9 cellular contexts compared by ENCODE assay signal in the genomic region with DNA sequence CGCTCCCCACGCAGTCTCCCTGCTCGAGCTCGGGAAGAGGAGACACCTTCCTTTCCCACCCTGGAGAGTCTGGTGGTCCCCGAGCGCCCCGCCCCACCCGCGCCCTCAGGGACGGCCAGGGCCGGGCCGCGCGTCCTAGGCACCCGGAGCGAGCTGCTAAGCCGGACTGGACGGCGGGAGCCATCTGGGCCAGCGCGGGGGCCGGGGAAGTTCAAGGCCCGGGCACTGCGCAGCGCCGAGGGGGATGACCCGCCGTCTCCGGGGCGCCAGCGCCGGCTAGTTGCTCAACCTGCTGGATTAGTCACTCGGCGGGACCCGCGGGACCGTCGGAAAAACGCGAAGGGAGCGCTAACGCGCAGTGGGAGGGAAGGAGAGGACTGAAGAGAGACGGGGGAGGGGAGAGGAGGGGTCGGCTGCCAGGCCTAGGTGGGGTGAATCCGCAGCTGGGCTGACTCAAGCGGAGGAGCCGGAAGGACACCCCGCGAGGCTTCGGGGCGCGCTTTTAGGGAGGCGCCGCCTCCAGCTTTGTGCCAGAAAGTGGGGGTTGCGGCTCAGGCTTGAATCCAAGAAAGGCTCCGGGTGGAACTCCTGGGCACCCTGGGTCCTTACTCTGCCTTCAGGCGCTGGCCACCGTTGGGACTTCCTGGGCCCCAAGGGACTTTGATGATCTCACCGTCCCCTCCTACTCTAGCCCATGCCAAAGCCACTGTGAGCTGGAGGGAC.
DNase-seq lines count a peak whose midpoint lies in the region; ATAC-seq and TF ChIP-seq lines count a peak whose summit lies in the region.
"Had no signal": no experiment of that assay in that cellular context is flagged by ENCODE, and none has a peak within 500 bp of the region (broad histone marks: within the 10 kb centered on the region; RNA-seq: fewer than 3 reads in every experiment).

No MANE protein-coding gene starts in this region.

- no peak for TF ChIP-seq CTCF in RWPE2 (IDR thresholded peaks at IDR 0.05; ENCODE audit: poor library complexity, severe bottlenecking)
- TF ChIP-seq CTCF in fibroblast of villous mesenchyme (IDR thresholded peaks at IDR 0.05; ENCODE audit: insufficient read depth, low read depth, low read length): no peak
- no peak for TF ChIP-seq CTCF in GM13977 (IDR thresholded peaks at IDR 0.05; ENCODE audit: extremely low read depth, insufficient read depth, missing control alignments)

- H3K27ac ChIP-seq in RWPE2 (ENCODE audit: poor library complexity, severe bottlenecking): no peak overlapping the region

- H3K4me3 ChIP-seq in RWPE2 (ENCODE audit: severe bottlenecking): no peak overlapping the region
- no peak overlapping the region for H3K4me3 ChIP-seq in fibroblast of villous mesenchyme (ENCODE audit: low read depth, low read length)

- H3K9me3 ChIP-seq in RWPE2 (ENCODE audit: severe bottlenecking): no peaks in the 10 kb centered on the region

- H3K4me3 Mint-ChIP-seq in activated T-helper 1 cell treated with anti-CD3 and anti-CD28 coated beads, Interleukin-12 subunit alpha, Interleukin-12 subunit beta, Interleukin-2, Interleukin-4 antibody, amounts not matched to agents 30 ng/mL and 10 ng/mL and 1 ng/mL, durations not matched to agents 14 hours and 24 hours and 36 hours: no peak overlapping the region

- in situ Hi-C loops in GM13977 (cut with MboI; ENCODE audit: low pct_unique_long_range_greater_than_20kb, low sequenced_read_pairs, unreplicated experiment): no loop called here

- no peaks in the 10 kb centered on the region for H3K9me3 Mint-ChIP-seq in activated T-helper 1 cell treated with anti-CD3 and anti-CD28 coated beads, Interleukin-12 subunit alpha, Interleukin-12 subunit beta, Interleukin-2, Interleukin-4 antibody, amounts not matched to agents 30 ng/mL and 10 ng/mL and 1 ng/mL, durations not matched to agents 14 hours and 24 hours and 36 hours
- H3K9me3 Mint-ChIP-seq: nephron had no signal

- H3K27me3 ChIP-seq in RWPE2 (ENCODE audit: insufficient read depth, poor library complexity, severe bottlenecking): peaks cover 23% of the 10 kb centered on the region

- peaks cover 71% of the 10 kb centered on the region for H3K27me3 Mint-ChIP-seq in activated T-helper 1 cell treated with anti-CD3 and anti-CD28 coated beads, Interleukin-12 subunit alpha, Interleukin-12 subunit beta, Interleukin-2, Interleukin-4 antibody, amounts not matched to agents 30 ng/mL and 10 ng/mL and 1 ng/mL, durations not matched to agents 14 hours and 24 hours and 36 hours (ENCODE audit: insufficient read depth)

- H3K36me3 ChIP-seq in RWPE2 (ENCODE audit: low read depth): no peaks in the 10 kb centered on the region

- H3K4me1 ChIP-seq in RWPE2 (ENCODE audit: insufficient read depth, poor library complexity, severe bottlenecking): no peaks in the 10 kb centered on the region

- no peak overlapping the region for H3K27ac Mint-ChIP-seq in activated T-helper 1 cell treated with anti-CD3 and anti-CD28 coated beads, Interleukin-12 subunit alpha, Interleukin-12 subunit beta, Interleukin-2, Interleukin-4 antibody, amounts not matched to agents 30 ng/mL and 10 ng/mL and 1 ng/mL, durations not matched to agents 14 hours and 24 hours and 36 hours

- H3K36me3 Mint-ChIP-seq in activated T-helper 1 cell treated with anti-CD3 and anti-CD28 coated beads, Interleukin-12 subunit alpha, Interleukin-12 subunit beta, Interleukin-2, Interleukin-4 antibody, amounts not matched to agents 30 ng/mL and 10 ng/mL and 1 ng/mL, durations not matched to agents 14 hours and 24 hours and 36 hours (ENCODE audit: low read depth): no peaks in the 10 kb centered on the region

- peak; percentile 41; the same call in 1 of the 3 replicates for ATAC-seq in RWPE2 (ENCODE audit: low read depth)
- no peak for ATAC-seq in GM21737 (IDR thresholded peaks at IDR 0.05; ENCODE audit: unreplicated experiment)

- intact Hi-C loops in posterior vena cava (cut with DNase I): no loop called here
- intact Hi-C loops in activated T-helper 1 cell treated with anti-CD3 and anti-CD28 coated beads, Interleukin-12 subunit alpha, Interleukin-12 subunit beta, Interleukin-2, Interleukin-4 antibody, amounts not matched to agents 30 ng/mL and 10 ng/mL and 1 ng/mL, durations not matched to agents 14 hours and 24 hours and 36 hours (cut with micrococcal nuclease): no loop called here

- DNase-seq in EH (ENCODE audit: low read depth): peak; percentile 50
- no peak for DNase-seq in RWPE2 (ENCODE audit: low spot score)
- peak; percentile 36 for DNase-seq in fibroblast of villous mesenchyme (ENCODE audit: low read depth)
- DNase-seq in posterior vena cava (ENCODE audit: low spot score): peak; percentile 93
- DNase-seq in GM13977 (ENCODE audit: low spot score): no peak
- DNase-seq in activated T-helper 1 cell treated with anti-CD3 and anti-CD28 coated beads, Interleukin-12 subunit alpha, Interleukin-12 subunit beta, Interleukin-2, Interleukin-4 antibody, amounts not matched to agents 30 ng/mL and 10 ng/mL and 1 ng/mL, durations not matched to agents 14 hours and 24 hours and 36 hours (ENCODE audit: low spot score): no peak
- DNase-seq in mucosa of gallbladder (ENCODE audit: low spot score): no peak

- no peaks in the 10 kb centered on the region for H3K4me1 Mint-ChIP-seq in activated T-helper 1 cell treated with anti-CD3 and anti-CD28 coated beads, Interleukin-12 subunit alpha, Interleukin-12 subunit beta, Interleukin-2, Interleukin-4 antibody, amounts not matched to agents 30 ng/mL and 10 ng/mL and 1 ng/mL, durations not matched to agents 14 hours and 24 hours and 36 hours (ENCODE audit: low read depth)

Comparison
In these comparisons a context has a peak if more than half of its experiments do, and no peak if none do; other contexts are left out.
1. DNase-seq: peak in EH (single experiment), fibroblast of villous mesenchyme (single experiment) and posterior vena cava (single experiment); none in RWPE2 (single experiment), GM13977 (single experiment), activated T-helper 1 cell treated with anti-CD3 and anti-CD28 coated beads, Interleukin-12 subunit alpha, Interleukin-12 subunit beta, Interleukin-2, Interleukin-4 antibody, amounts not matched to agents 30 ng/mL and 10 ng/mL and 1 ng/mL, durations not matched to agents 14 hours and 24 hours and 36 hours (single experiment) and mucosa of gallbladder (single experiment).